In genomic region chr12:102061096-102061555, GRCh38 we compare ENCODE assay signal across 8 cellular contexts. TPM values are rescaled to one million over a fixed set of nuclear protein-coding genes. Genes with fewer than 3 reads are reported as not detected.
A peak's percentile ranks its signal among the peaks of the same experiment; 100 is the strongest.
DNase-seq lines count a peak whose midpoint lies in the region; ATAC-seq and FAIRE-seq lines count a peak whose summit lies in the region.

No MANE protein-coding gene starts in this region.

- no peak for FAIRE-seq in RCC 7860 (lab: Jason Lieb, UNC)

- peak overlapping the region; percentile 99 for H3K27ac Mint-ChIP-seq in activated CD4-positive, alpha-beta T cell treated with anti-CD3 and anti-CD28 coated beads, Interleukin-2, amount 10 ng/mL, durations not matched to agents 24 days and 14 days
- H3K27ac Mint-ChIP-seq in natural killer cell treated with Interleukin-12 subunit alpha and Interleukin-12 subunit beta and Interleukin-15 and Interleukin-18, amount 100 ng/mL, for 72 hours, result peak overlapping the region; percentile 93 to 99

- ATAC-seq in HG02870 (IDR thresholded peaks at IDR 0.05; ENCODE audit: unreplicated experiment), result peak; percentile 38
- ATAC-seq in natural killer cell treated with Interleukin-12 subunit alpha and Interleukin-12 subunit beta and Interleukin-15 and Interleukin-18, amount 100 ng/mL, for 72 hours, result peak; percentile 34 to 38

- peaks cover 24% of the 10 kb centered on the region for H3K36me3 ChIP-seq in SJSA1

- peaks cover 16% of the 10 kb centered on the region for H3K9me3 Mint-ChIP-seq in activated CD4-positive, alpha-beta T cell treated with anti-CD3 and anti-CD28 coated beads, Interleukin-2, amount 10 ng/mL, durations not matched to agents 24 days and 14 days
- H3K9me3 Mint-ChIP-seq in natural killer cell treated with Interleukin-12 subunit alpha and Interleukin-12 subunit beta and Interleukin-15 and Interleukin-18, amount 100 ng/mL, for 72 hours, result no peaks in the 10 kb centered on the region

- H3K4me1 Mint-ChIP-seq in activated CD4-positive, alpha-beta T cell treated with anti-CD3 and anti-CD28 coated beads, Interleukin-2, amount 10 ng/mL, durations not matched to agents 24 days and 14 days, result peaks cover 33% of the 10 kb centered on the region
- H3K4me1 Mint-ChIP-seq in natural killer cell treated with Interleukin-12 subunit alpha and Interleukin-12 subunit beta and Interleukin-15 and Interleukin-18, amount 100 ng/mL, for 72 hours (ENCODE audit: low read depth in 2 of 2), result peaks cover 15 to 25% of the 10 kb centered on the region in 2 donors

- intact Hi-C loops in activated CD4-positive, alpha-beta T cell treated with anti-CD3 and anti-CD28 coated beads, Interleukin-2, amount 10 ng/mL, durations not matched to agents 24 days and 14 days (cut with micrococcal nuclease), result loop anchor here (1.0 to 10.0 kb wide), 4 partner anchors 184 to 1794 kb away; partner anchors contain the start of genes DEPDC4, DRAM1 and SCYL2

- H3K27ac ChIP-seq in SJSA1, result peak overlapping the region; percentile 67
- peak overlapping the region; percentile 62 for H3K27ac ChIP-seq in epithelial cell of prostate

- H3K4me3 Mint-ChIP-seq in activated CD4-positive, alpha-beta T cell treated with anti-CD3 and anti-CD28 coated beads, Interleukin-2, amount 10 ng/mL, durations not matched to agents 24 days and 14 days, result peak overlapping the region; percentile 99
- peak overlapping the region; percentile 99 for H3K4me3 Mint-ChIP-seq in natural killer cell treated with Interleukin-12 subunit alpha and Interleukin-12 subunit beta and Interleukin-15 and Interleukin-18, amount 100 ng/mL, for 72 hours

- H3K9me3 ChIP-seq in SJSA1 (replicated peaks), result no peaks in the 10 kb centered on the region

- H3K4me3 ChIP-seq in SJSA1, result peak overlapping the region; percentile 72

- H3K4me1 ChIP-seq in SJSA1 (replicated peaks), result peaks cover 9% of the 10 kb centered on the region

- no peaks in the 10 kb centered on the region for H3K27me3 Mint-ChIP-seq in activated CD4-positive, alpha-beta T cell treated with anti-CD3 and anti-CD28 coated beads, Interleukin-2, amount 10 ng/mL, durations not matched to agents 24 days and 14 days
- H3K27me3 Mint-ChIP-seq in natural killer cell treated with Interleukin-12 subunit alpha and Interleukin-12 subunit beta and Interleukin-15 and Interleukin-18, amount 100 ng/mL, for 72 hours, result peaks cover 8 to 9% of the 10 kb centered on the region in 2 donors

- no peaks in the 10 kb centered on the region for H3K27me3 ChIP-seq in SJSA1 (replicated peaks)

- peak; percentile 84 for DNase-seq in activated CD4-positive, alpha-beta T cell treated with anti-CD3 and anti-CD28 coated beads, Interleukin-2, amount 10 ng/mL, durations not matched to agents 24 days and 14 days
- DNase-seq in activated CD4-positive, alpha-beta T cell treated with anti-CD3 and anti-CD28 coated beads for 4 hours, result no peak
- no peak for DNase-seq in SJSA1 (ENCODE audit: low read depth in 1 of 2, low spot score in 2 of 2)
- peak; percentile 3 for DNase-seq in epithelial cell of prostate (ENCODE audit: low read depth, low spot score)
- no peak for DNase-seq in natural killer cell treated with Interleukin-12 subunit alpha and Interleukin-12 subunit beta and Interleukin-15 and Interleukin-18, amount 100 ng/mL, for 72 hours (ENCODE audit: low spot score)
- DNase-seq in RCC 7860 (ENCODE audit: low spot score), result no peak
- no peak for DNase-seq in COLO668 (lab: John Stamatoyannopoulos, UW; ENCODE audit: unreplicated experiment)

- H3K36me3 Mint-ChIP-seq in activated CD4-positive, alpha-beta T cell treated with anti-CD3 and anti-CD28 coated beads, Interleukin-2, amount 10 ng/mL, durations not matched to agents 24 days and 14 days (ENCODE audit: low read depth), result peaks cover 26% of the 10 kb centered on the region
- peaks cover 18% of the 10 kb centered on the region for H3K36me3 Mint-ChIP-seq in natural killer cell treated with Interleukin-12 subunit alpha and Interleukin-12 subunit beta and Interleukin-15 and Interleukin-18, amount 100 ng/mL, for 72 hours

RNA-seq across cellular contexts. Expression of gene WASHC3, which starts 0.7 kb away (rescaled TPM):
- total RNA-seq in activated CD4-positive, alpha-beta T cell treated with anti-CD3 and anti-CD28 coated beads, Interleukin-2, amount 10 ng/mL, durations not matched to agents 24 days and 14 days, result 29.0 and 33.1 TPM in 2 replicates
- 36.2 and 75.1 TPM in 2 replicates for total RNA-seq in SJSA1 (2014; rRNA removed; shearing (Covaris generic))
- 10 to 100 TPM; 21.0 to 38.2 TPM for total RNA-seq in natural killer cell treated with Interleukin-12 subunit alpha and Interleukin-12 subunit beta and Interleukin-15 and Interleukin-18, amount 100 ng/mL, for 72 hours

RNA-seq across cellular contexts. Expression of gene NUP37, which starts 58.8 kb away (rescaled TPM):
- total RNA-seq in activated CD4-positive, alpha-beta T cell treated with anti-CD3 and anti-CD28 coated beads, Interleukin-2, amount 10 ng/mL, durations not matched to agents 24 days and 14 days, result 88.1 and 97.3 TPM in 2 replicates
- 72.9 and 85.3 TPM in 2 replicates for total RNA-seq in SJSA1 (2014; rRNA removed; shearing (Covaris generic))
- 10 to 100 TPM; 41.4 to 76.5 TPM for total RNA-seq in natural killer cell treated with Interleukin-12 subunit alpha and Interleukin-12 subunit beta and Interleukin-15 and Interleukin-18, amount 100 ng/mL, for 72 hours

RNA-seq across cellular contexts. Expression of gene PARPBP, which starts 58.9 kb away (rescaled TPM):
- total RNA-seq in activated CD4-positive, alpha-beta T cell treated with anti-CD3 and anti-CD28 coated beads, Interleukin-2, amount 10 ng/mL, durations not matched to agents 24 days and 14 days, result 22.9 TPM in 2 replicates
- 37.3 and 38.5 TPM in 2 replicates for total RNA-seq in SJSA1 (2014; rRNA removed; shearing (Covaris generic))
- 10 to 100 TPM; 14.2 to 46.9 TPM for total RNA-seq in natural killer cell treated with Interleukin-12 subunit alpha and Interleukin-12 subunit beta and Interleukin-15 and Interleukin-18, amount 100 ng/mL, for 72 hours

Comparison
In these comparisons a context has a peak if more than half of its experiments do, and no peak if none do; other contexts are left out.
1. DNase-seq: peak in activated CD4-positive, alpha-beta T cell treated with anti-CD3 and anti-CD28 coated beads, Interleukin-2, amount 10 ng/mL, durations not matched to agents 24 days and 14 days (single experiment) and epithelial cell of prostate (single experiment); none in activated CD4-positive, alpha-beta T cell treated with anti-CD3 and anti-CD28 coated beads for 4 hours (0 of 2), SJSA1 (0 of 2), natural killer cell treated with Interleukin-12 subunit alpha and Interleukin-12 subunit beta and Interleukin-15 and Interleukin-18, amount 100 ng/mL, for 72 hours (single experiment), RCC 7860 (single experiment) and COLO668 (single experiment).